ENCODE assay signal across 16 cellular contexts in genomic region chr12:91777268-91777997, GRCh38.
A peak's percentile ranks its signal among the peaks of the same experiment; 100 is the strongest.
DNase-seq lines count a peak whose midpoint lies in the region; ATAC-seq and TF ChIP-seq lines count a peak whose summit lies in the region.
"Had no signal": no experiment of that assay in that cellular context is flagged by ENCODE, and none has a peak within 500 bp of the region (broad histone marks: within the 10 kb centered on the region; RNA-seq: fewer than 3 reads in every experiment).

No MANE protein-coding gene starts in this region.

- no peak for TF ChIP-seq POLR2A in esophagus squamous epithelium (IDR thresholded peaks at IDR 0.05)

- 80 to 81% methylated on average over 6 of the region's 6 CpGs for WGBS in esophagus squamous epithelium, 2 donors

- no peaks in the 10 kb centered on the region for H3K27me3 ChIP-seq in esophagus squamous epithelium

- H3K27ac ChIP-seq in esophagus squamous epithelium: no peak overlapping the region

- H3K4me3 ChIP-seq in esophagus squamous epithelium: no peak overlapping the region
- H3K4me3 ChIP-seq: lung had no signal

- peaks cover 2% of the 10 kb centered on the region for H3K27me3 Mint-ChIP-seq in IgD-negative memory B cell
- H3K27me3 Mint-ChIP-seq in activated naive CD8-positive, alpha-beta T cell: no peaks in the 10 kb centered on the region
- no peaks in the 10 kb centered on the region for H3K27me3 Mint-ChIP-seq in memory B cell
- H3K27me3 Mint-ChIP-seq: stimulated activated naive CD8-positive, alpha-beta T cell treated with anti-CD3 and anti-CD28 coated beads, Interleukin-15, Interleukin-2, amounts not matched to agents 100 ng/mL and 50 ng/mL, for 24 hours had no signal

- H3K36me3 ChIP-seq in esophagus squamous epithelium: no peaks in the 10 kb centered on the region

- peaks cover 17 to 22% (median 19%) of the 10 kb centered on the region in 3 donors for H3K4me1 Mint-ChIP-seq in IgD-negative memory B cell
- peaks cover 37% of the 10 kb centered on the region for H3K4me1 Mint-ChIP-seq in activated naive CD8-positive, alpha-beta T cell (ENCODE audit: low read depth)
- H3K4me1 Mint-ChIP-seq in memory B cell: peaks cover 9% of the 10 kb centered on the region

- peak overlapping the region; percentile 61 to 95 (median 69) for H3K27ac Mint-ChIP-seq in IgD-negative memory B cell
- peak overlapping the region; percentile 94 for H3K27ac Mint-ChIP-seq in activated naive CD8-positive, alpha-beta T cell
- peak overlapping the region; percentile 94 for H3K27ac Mint-ChIP-seq in memory B cell

- H3K4me3 Mint-ChIP-seq in IgD-negative memory B cell (peak overlapping the region in 1 of 4 donors; percentile 86), memory B cell (no peak overlapping the region)
- no peak overlapping the region for H3K4me3 Mint-ChIP-seq in activated naive CD8-positive, alpha-beta T cell
- H3K4me3 Mint-ChIP-seq: activated CD8-positive, alpha-beta T cell treated with anti-CD3 and anti-CD28 coated beads, Interleukin-2, amount 10 ng/mL, durations not matched to agents 7 days and 5 days had no signal

- peaks cover 0 to 16% (median 13%) of the 10 kb centered on the region in 3 donors for H3K4me1 ChIP-seq in esophagus squamous epithelium

- no peaks in the 10 kb centered on the region for H3K9me3 Mint-ChIP-seq in IgD-negative memory B cell
- no peaks in the 10 kb centered on the region for H3K9me3 Mint-ChIP-seq in activated naive CD8-positive, alpha-beta T cell (ENCODE audit: low read depth)
- H3K9me3 Mint-ChIP-seq in memory B cell: no peaks in the 10 kb centered on the region
- H3K9me3 Mint-ChIP-seq: CD8-positive, alpha-beta memory T cell; stimulated activated naive CD8-positive, alpha-beta T cell treated with anti-CD3 and anti-CD28 coated beads, Interleukin-15, Interleukin-2, amounts not matched to agents 100 ng/mL and 50 ng/mL, for 24 hours had no signal

- TF ChIP-seq CTCF in esophagus squamous epithelium (IDR thresholded peaks at IDR 0.05): no peak

- in situ Hi-C loops in Caki2 (cut with HindIII; ENCODE audit: low pct_unique_long_range_greater_than_20kb, low sequenced_read_pairs): no loop called here
- in situ Hi-C loops in G401 (cut with HindIII; ENCODE audit: low sequenced_read_pairs): no loop called here

- H3K36me3 Mint-ChIP-seq in IgD-negative memory B cell: no peaks in the 10 kb centered on the region
- no peaks in the 10 kb centered on the region for H3K36me3 Mint-ChIP-seq in activated naive CD8-positive, alpha-beta T cell
- H3K36me3 Mint-ChIP-seq in memory B cell: no peaks in the 10 kb centered on the region
- H3K36me3 Mint-ChIP-seq: CD8-positive, alpha-beta memory T cell had no signal

- intact Hi-C loops in esophagus squamous epithelium (cut with DNase I): no loop called here

- no peaks in the 10 kb centered on the region for H3K9me3 ChIP-seq in esophagus squamous epithelium

- ATAC-seq in memory B cell (ENCODE audit: low read depth) (no peak), HG03378 (IDR thresholded peaks at IDR 0.05; ENCODE audit: unreplicated experiment) (no peak), HG03565 (IDR thresholded peaks at IDR 0.05; ENCODE audit: unreplicated experiment) (no peak)
- ATAC-seq: activated CD8-positive, alpha-beta T cell treated with anti-CD3 and anti-CD28 coated beads, Interleukin-2, amount 10 ng/mL, durations not matched to agents 7 days and 5 days had no signal

- DNase-seq in Caki2 (ENCODE audit: low read depth) (peak; percentile 47), memory B cell (ENCODE audit: low spot score in 2 of 2) (no peak), G401 (ENCODE audit: low spot score) (no peak), esophagus squamous epithelium (lab: John Stamatoyannopoulos, UW) (no peak)
- DNase-seq: activated CD8-positive, alpha-beta T cell treated with anti-CD3 and anti-CD28 coated beads, Interleukin-2, amount 10 ng/mL, durations not matched to agents 7 days and 5 days; CD8-positive, alpha-beta memory T cell; effector memory CD4-positive, alpha-beta T cell; NCI-H146; NCI-H82; stimulated activated CD4-positive, alpha-beta T cell treated with anti-CD3 and anti-CD28 coated beads, Interleukin-2, amount 100 ng/mL, for 48 hours had no signal
